Comparison of ENCODE assay signal across 1 cellular context in genomic region chr1:224113918-224114786, GRCh38.
TF ChIP-seq lines count a peak whose summit lies in the region.

TSS of gene FBXO28 (plus strand) at chr1:224114111. CDS start at chr1:224114130, 19 bp downstream.

TF ChIP-seq in GM12878, 131 proteins besides CTCF, POLR2A, EP300 and RAD21 (continued from another document):
- TF ChIP-seq ETV6 (conservative IDR thresholded peaks at IDR 0.05 in 1 of 2, IDR thresholded peaks at IDR 0.05 in 1 of 2; ENCODE audit: borderline replicate concordance in 1 of 2, low read depth in 1 of 2) (no peak), EED (IDR thresholded peaks at IDR 0.05; ENCODE audit: low read depth) (peak; percentile 77), HDGF (IDR thresholded peaks at IDR 0.05) (no peak), RAD51 (IDR thresholded peaks at IDR 0.05) (no peak), ATF3 (IDR thresholded peaks at IDR 0.05; ENCODE audit: borderline replicate concordance, extremely low read depth, low read depth, low read length) (no peak), ZBED1 (IDR thresholded peaks at IDR 0.05; ENCODE audit: borderline replicate concordance) (no peak), NFYA (IDR thresholded peaks at IDR 0.05; ENCODE audit: borderline replicate concordance, low read depth, low read length) (no peak), SRF (IDR thresholded peaks at IDR 0.05; ENCODE audit: low read depth in 2 of 2, low read length in 2 of 2) (peak in 1 of 2 experiments; percentile 62; a peak in 2 of 4 replicates), ZNF207 (IDR thresholded peaks at IDR 0.05; ENCODE audit: borderline replicate concordance) (0 out of 2 replicates have a peak, but pooled peaks have one; percentile 20), HDAC6 (IDR thresholded peaks at IDR 0.05; ENCODE audit: unreplicated experiment) (no peak), BMI1 (IDR thresholded peaks at IDR 0.05; ENCODE audit: borderline replicate concordance) (no peak), YBX1 (IDR thresholded peaks at IDR 0.05) (no peak), DPF2 (IDR thresholded peaks at IDR 0.05) (peak; percentile 54; the same call in 1 of the 2 replicates), RB1 (IDR thresholded peaks at IDR 0.05; ENCODE audit: borderline replicate concordance) (peak; percentile 66; the same call in 1 of the 2 replicates), BRCA1 (IDR thresholded peaks at IDR 0.05; ENCODE audit: low read depth, low read length) (no peak), SMAD5 (IDR thresholded peaks at IDR 0.05; ENCODE audit: low read depth) (peak; percentile 96), NR2F1 (conservative IDR thresholded peaks at IDR 0.05) (0 out of 2 replicates have a peak, but pooled peaks have one; percentile 17), ZBTB40 (IDR thresholded peaks at IDR 0.05; ENCODE audit: borderline replicate concordance) (peak; percentile 96), CREB1 (IDR thresholded peaks at IDR 0.05; ENCODE audit: low read depth) (peak; percentile 92), RCOR1 (conservative IDR thresholded peaks at IDR 0.05; ENCODE audit: low read depth, low read length) (no peak), MEF2B (IDR thresholded peaks at IDR 0.05; ENCODE audit: partially characterized antibody, poor library complexity, severe bottlenecking) (no peak), FOS (IDR thresholded peaks at IDR 0.05; ENCODE audit: borderline replicate concordance, extremely low read depth, insufficient read length) (no peak), CBFB (IDR thresholded peaks at IDR 0.05; ENCODE audit: low read depth) (0 out of 2 replicates have a peak, but pooled peaks have one; percentile 48), FOXM1 (IDR thresholded peaks at IDR 0.05; ENCODE audit: low read depth, low read length) (no peak), IKZF1 (conservative IDR thresholded peaks at IDR 0.05) (peak; percentile 83), CHD4 (IDR thresholded peaks at IDR 0.05) (no peak), CBX5 (IDR thresholded peaks at IDR 0.05; ENCODE audit: low read depth) (0 out of 2 replicates have a peak, but pooled peaks have one; percentile 16), ESRRA (IDR thresholded peaks at IDR 0.05; ENCODE audit: low read length) (no peak), E4F1 (IDR thresholded peaks at IDR 0.05; ENCODE audit: borderline replicate concordance, partially characterized antibody) (no peak), NR2C2 (IDR thresholded peaks at IDR 0.05; ENCODE audit: borderline replicate concordance, control insufficient read depth, insufficient read length, low read depth) (no peak), ZNF217 (IDR thresholded peaks at IDR 0.05) (no peak), ZNF592 (IDR thresholded peaks at IDR 0.05) (no peak), ZBTB33 (IDR thresholded peaks at IDR 0.05) (no peak), PAX5 (IDR thresholded peaks at IDR 0.05; ENCODE audit: borderline replicate concordance, low read depth, low read length) (no peak), CBX3 (IDR thresholded peaks at IDR 0.05; ENCODE audit: borderline replicate concordance, low read depth) (no peak), PBX3 (IDR thresholded peaks at IDR 0.05; ENCODE audit: insufficient replicate concordance, low read depth, low read length) (peak; percentile 10), SMAD1 (IDR thresholded peaks at IDR 0.05; ENCODE audit: low read depth, partially characterized antibody) (no peak), ZNF24 (IDR thresholded peaks at IDR 0.05) (no peak), TCF7 (IDR thresholded peaks at IDR 0.05; ENCODE audit: borderline replicate concordance) (no peak), IKZF2 (IDR thresholded peaks at IDR 0.05) (peak; percentile 33 to 63; a peak in 2 of 4 replicates), PRDM15 (CRISPR knock-in tag; IDR thresholded peaks at IDR 0.05) (no peak), BHLHE40 (IDR thresholded peaks at IDR 0.05; ENCODE audit: borderline replicate concordance in 1 of 2, low read depth in 2 of 2, low read length in 1 of 2) (peak; percentile 26 to 31; a peak in 1 of 4 replicates), ZZZ3 (IDR thresholded peaks at IDR 0.05; ENCODE audit: control insufficient read depth, insufficient read length, low read depth) (no peak), TCF3 (IDR thresholded peaks at IDR 0.05; ENCODE audit: borderline replicate concordance, insufficient read depth, low read depth, low read length) (no peak)
